Comparison of ENCODE assay signal across 10 cellular contexts in the genomic region with DNA sequence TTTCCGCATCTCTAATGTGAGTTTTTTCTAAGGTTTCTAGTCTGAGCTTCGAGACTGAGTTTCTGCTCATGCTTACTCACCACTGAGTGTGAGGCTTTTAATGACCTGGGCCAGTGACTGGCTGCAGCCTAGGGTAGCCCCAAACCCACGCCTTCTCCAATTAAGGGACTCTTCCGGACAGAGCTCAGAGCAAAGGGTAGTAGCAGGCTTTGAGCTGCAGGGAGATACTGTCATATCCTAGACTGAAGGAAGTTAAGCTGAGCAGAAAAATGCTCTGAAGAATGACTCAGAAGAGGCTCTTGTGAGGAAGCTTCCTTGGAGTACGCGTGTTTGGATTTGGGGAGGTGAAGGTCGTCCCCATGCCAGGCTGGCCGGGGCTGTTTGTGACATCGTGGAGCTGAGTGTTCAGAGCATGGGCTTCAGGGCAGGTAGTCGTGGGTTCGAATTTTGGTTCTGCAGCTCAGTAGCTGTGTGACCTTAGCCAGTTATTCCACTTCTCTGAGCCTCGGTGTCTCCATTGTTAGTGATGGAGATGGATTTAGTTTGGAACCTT. TPM values are rescaled to one million over a fixed set of nuclear protein-coding genes. Genes with fewer than 3 reads are reported as not detected.
DNase-seq lines count a peak whose midpoint lies in the region; ATAC-seq lines count a peak whose summit lies in the region.
"Had no signal": no experiment of that assay in that cellular context is flagged by ENCODE, and none has a peak within 500 bp of the region (broad histone marks: within the 10 kb centered on the region; RNA-seq: fewer than 3 reads in every experiment).

No MANE protein-coding gene starts in this region.

- DNase-seq in Kasumi-1 (lab: John Stamatoyannopoulos, UW) (peak; percentile 10 to 39), memory B cell (ENCODE audit: low spot score in 2 of 2) (no peak), NCI-H1048 (lab: John Stamatoyannopoulos, UW) (no peak), NCI-H345 (lab: John Stamatoyannopoulos, UW) (no peak), Karpas-422 (no peak)
- peak; percentile 41 for DNase-seq in activated naive CD4-positive, alpha-beta T cell treated with anti-CD3 and anti-CD28 coated beads, Interleukin-2, amount 10 ng/mL, durations not matched to agents 7 days and 5 days
- DNase-seq in NK-92 treated with Interleukin-12 subunit alpha and Interleukin-12 subunit beta, amount 100 ng/mL, for 24 hours (lab: John Stamatoyannopoulos, UW), result no peak
- DNase-seq: NCI-H510A had no signal

- H3K9ac ChIP-seq in BLaER1 treated with 17β-estradiol and CSF1 and Interleukin-3, amounts not matched to agents 10 nM and 100 nM, result peak overlapping the region in 5 of 11 experiments; percentile 8 to 52 (median 36); a peak in 6 of 22 replicates
- H3K9ac ChIP-seq in Karpas-422 (ENCODE audit: low read length), result no peak overlapping the region

- peaks cover 0 to 9% (median under 1%) of the 10 kb centered on the region in 11 experiments; a peak in 5 of 22 replicates for H3K36me3 ChIP-seq in BLaER1 treated with 17β-estradiol and CSF1 and Interleukin-3, amounts not matched to agents 10 nM and 100 nM
- no peaks in the 10 kb centered on the region; the same call in 1 of the 2 replicates for H3K36me3 ChIP-seq in Karpas-422 (ENCODE audit: insufficient read depth, low read length)

- H3K27me3 ChIP-seq in BLaER1 treated with 17β-estradiol and CSF1 and Interleukin-3, amounts not matched to agents 10 nM and 100 nM, result no peaks in the 10 kb centered on the region
- no peaks in the 10 kb centered on the region for H3K27me3 ChIP-seq in Karpas-422 (ENCODE audit: low read length)

- H3K4me3 ChIP-seq in BLaER1 treated with 17β-estradiol and CSF1 and Interleukin-3, amounts not matched to agents 10 nM and 100 nM, result no peak overlapping the region
- no peak overlapping the region for H3K4me3 ChIP-seq in Karpas-422 (ENCODE audit: low read length)

- peak overlapping the region; percentile 92 for H3K27ac Mint-ChIP-seq in activated naive CD4-positive, alpha-beta T cell treated with anti-CD3 and anti-CD28 coated beads, Interleukin-2, amount 10 ng/mL, durations not matched to agents 7 days and 5 days
- H3K27ac Mint-ChIP-seq in memory B cell, result peak overlapping the region; percentile 54

- H3K4me1 ChIP-seq in BLaER1 treated with 17β-estradiol and CSF1 and Interleukin-3, amounts not matched to agents 10 nM and 100 nM, result peaks cover 39 to 47% (median 43%) of the 10 kb centered on the region in 10 experiments
- peaks cover 39% of the 10 kb centered on the region for H3K4me1 ChIP-seq in Karpas-422 (ENCODE audit: low read length)

- peaks cover 70% of the 10 kb centered on the region for H3K4me1 Mint-ChIP-seq in activated naive CD4-positive, alpha-beta T cell treated with anti-CD3 and anti-CD28 coated beads, Interleukin-2, amount 10 ng/mL, durations not matched to agents 7 days and 5 days
- peaks cover 30% of the 10 kb centered on the region for H3K4me1 Mint-ChIP-seq in memory B cell

- no peak for ATAC-seq in memory B cell (ENCODE audit: low read depth)
- ATAC-seq: left lobe of liver had no signal

- no peak overlapping the region for H2AFZ ChIP-seq in Karpas-422 (ENCODE audit: low read length)

- no peaks in the 10 kb centered on the region for H3K9me3 Mint-ChIP-seq in activated naive CD4-positive, alpha-beta T cell treated with anti-CD3 and anti-CD28 coated beads, Interleukin-2, amount 10 ng/mL, durations not matched to agents 7 days and 5 days
- H3K9me3 Mint-ChIP-seq in memory B cell, result no peaks in the 10 kb centered on the region

- peak overlapping the region; percentile 46 to 75 (median 60) for H3K4me2 ChIP-seq in BLaER1 treated with 17β-estradiol and CSF1 and Interleukin-3, amounts not matched to agents 10 nM and 100 nM
- H3K4me2 ChIP-seq in Karpas-422 (ENCODE audit: low read depth, low read length, poor library complexity, severe bottlenecking), result no peak overlapping the region

- CTCF ChIA-PET in activated naive CD4-positive, alpha-beta T cell treated with anti-CD3 and anti-CD28 coated beads, Interleukin-2, amount 10 ng/mL, durations not matched to agents 7 days and 5 days (lab: Charles Lee), result interaction anchor here (0.7 to 2.0 kb wide), 8 partner anchors 22 to 48 kb away, joined by 3 to 9 read pairs (median 3); no protein-coding TSS in a partner anchor

- peaks cover 78% of the 10 kb centered on the region for H3K79me2 ChIP-seq in Karpas-422 (ENCODE audit: low read length)

- H3K27ac ChIP-seq in BLaER1 treated with 17β-estradiol and CSF1 and Interleukin-3, amounts not matched to agents 10 nM and 100 nM, result peak overlapping the region in 2 of 11 experiments; percentile 26 to 47; a peak in 2 of 22 replicates
- H3K27ac ChIP-seq in Karpas-422 (ENCODE audit: low read length), result no peak overlapping the region

- H3K36me3 Mint-ChIP-seq in activated naive CD4-positive, alpha-beta T cell treated with anti-CD3 and anti-CD28 coated beads, Interleukin-2, amount 10 ng/mL, durations not matched to agents 7 days and 5 days, result peaks cover 42% of the 10 kb centered on the region
- H3K36me3 Mint-ChIP-seq in memory B cell, result peaks cover 5% of the 10 kb centered on the region

- H3K27me3 Mint-ChIP-seq in activated naive CD4-positive, alpha-beta T cell treated with anti-CD3 and anti-CD28 coated beads, Interleukin-2, amount 10 ng/mL, durations not matched to agents 7 days and 5 days, result no peaks in the 10 kb centered on the region
- no peaks in the 10 kb centered on the region for H3K27me3 Mint-ChIP-seq in memory B cell

- H4K20me1 ChIP-seq in BLaER1 treated with 17β-estradiol and CSF1 and Interleukin-3, amounts not matched to agents 10 nM and 100 nM, result peaks cover 12 to 53% (median 25%) of the 10 kb centered on the region in 11 experiments; a peak in 15 of 22 replicates
- peaks cover 2% of the 10 kb centered on the region; the same call in 1 of the 2 replicates for H4K20me1 ChIP-seq in Karpas-422 (ENCODE audit: insufficient read depth, low read depth, low read length)

- no peaks in the 10 kb centered on the region for H3K9me2 ChIP-seq in Karpas-422 (replicated peaks; ENCODE audit: insufficient read depth, low read length)

- H3K4me3 Mint-ChIP-seq in activated naive CD4-positive, alpha-beta T cell treated with anti-CD3 and anti-CD28 coated beads, Interleukin-2, amount 10 ng/mL, durations not matched to agents 7 days and 5 days, result peak overlapping the region; percentile 65
- H3K4me3 Mint-ChIP-seq in memory B cell, result no peak overlapping the region

- no peaks in the 10 kb centered on the region for H3K9me3 ChIP-seq in BLaER1 treated with 17β-estradiol and CSF1 and Interleukin-3, amounts not matched to agents 10 nM and 100 nM (replicated peaks in 1 of 11)
- no peaks in the 10 kb centered on the region for H3K9me3 ChIP-seq in Karpas-422 (ENCODE audit: low read length)

RNA-seq across cellular contexts. Expression of a gene that starts 3.5 kb away (rescaled TPM):
- total RNA-seq in Karpas-422 (2014; rRNA removed; shearing (Covaris generic); ENCODE audit: low replicate concordance), result 11.7 and 40.3 TPM in 2 replicates

RNA-seq across cellular contexts. Expression of a gene that starts 3.7 kb away (rescaled TPM):
- 59.7 and 66.9 TPM in 2 replicates for total RNA-seq in Karpas-422 (2014; rRNA removed; shearing (Covaris generic); ENCODE audit: low replicate concordance)

RNA-seq across cellular contexts. Expression of a gene that starts 14.8 kb away (rescaled TPM):
- 41.7 and 53.1 TPM in 2 replicates for total RNA-seq in Karpas-422 (2014; rRNA removed; shearing (Covaris generic); ENCODE audit: low replicate concordance)

RNA-seq across cellular contexts. Expression of a gene that starts 35.8 kb away (rescaled TPM):
- 10.5 and 14.2 TPM in 2 replicates for total RNA-seq in Karpas-422 (2014; rRNA removed; shearing (Covaris generic); ENCODE audit: low replicate concordance)

Comparison
In these comparisons a context has a peak if more than half of its experiments do, and no peak if none do; other contexts are left out.
1. DNase-seq: peak in Kasumi-1 (2 of 2) and activated naive CD4-positive, alpha-beta T cell treated with anti-CD3 and anti-CD28 coated beads, Interleukin-2, amount 10 ng/mL, durations not matched to agents 7 days and 5 days (single experiment); none in memory B cell (0 of 2), NCI-H1048 (single experiment), NCI-H345 (single experiment), NK-92 treated with Interleukin-12 subunit alpha and Interleukin-12 subunit beta, amount 100 ng/mL, for 24 hours (single experiment) and Karpas-422 (single experiment).